24 cellular contexts compared by ENCODE assay signal in the genomic region with DNA sequence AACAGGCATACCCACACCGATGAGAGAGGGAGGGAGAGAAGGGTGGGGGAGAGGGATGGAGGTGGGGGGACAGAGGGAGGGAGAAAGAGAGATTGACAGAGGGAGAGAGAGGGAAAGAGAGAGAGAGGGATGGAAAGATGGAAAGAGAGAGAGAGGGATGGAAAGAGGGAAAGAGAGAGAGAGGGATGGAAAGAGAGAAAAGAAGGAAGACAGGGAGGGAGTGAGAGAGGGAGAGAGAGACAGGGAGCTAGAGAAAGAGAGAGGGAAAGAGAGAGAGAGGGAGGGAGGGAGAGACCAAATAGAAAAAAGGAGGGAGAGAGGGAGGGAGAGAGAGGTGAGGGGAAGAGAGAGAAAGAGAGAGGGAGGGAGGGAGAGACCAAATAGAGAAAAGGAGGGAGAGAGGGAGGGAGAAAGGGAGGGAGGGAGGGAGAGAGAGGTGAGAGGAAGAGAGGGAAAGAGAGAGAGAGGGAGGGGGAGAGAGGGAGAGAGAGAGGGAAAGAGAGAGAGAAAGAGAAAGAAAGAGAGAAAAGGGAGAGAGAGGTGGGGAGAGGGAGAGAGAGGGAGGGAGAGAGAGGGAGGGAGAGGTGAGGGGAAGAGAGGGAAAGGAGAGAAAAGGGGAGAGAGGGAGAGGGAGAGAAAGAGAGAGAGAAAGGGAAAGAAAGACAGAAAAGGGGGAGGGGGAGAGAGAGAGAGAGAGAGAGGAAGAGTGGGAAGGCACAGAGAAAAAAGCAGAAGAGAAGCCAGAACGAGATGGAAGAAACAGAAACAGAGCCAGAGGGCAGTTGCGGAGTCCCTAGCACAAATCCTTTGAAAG. TPM values are rescaled to one million over a fixed set of nuclear protein-coding genes. Genes with fewer than 3 reads are reported as not detected.
DNase-seq lines count a peak whose midpoint lies in the region; ATAC-seq, FAIRE-seq and TF ChIP-seq lines count a peak whose summit lies in the region.
"Had no signal": no experiment of that assay in that cellular context is flagged by ENCODE, and none has a peak within 500 bp of the region (broad histone marks: within the 10 kb centered on the region; RNA-seq: fewer than 3 reads in every experiment).

No MANE protein-coding gene starts in this region.

- WGBS in H1 (ENCODE audit: extremely low coverage in 1 of 2, insufficient coverage in 1 of 2, insufficient read length in 1 of 2, insufficient replicate concordance in 2 of 2, low coverage in 1 of 2, low lambda C conversion rate in 2 of 2, missing lambda C conversion rate in 1 of 2), 2 experiments: 66% methylated on average over 3 of the region's 3 CpGs; no CpG with 5 or more reads in 1 of the 2 experiments
- 8 to 44% (median 21%) methylated on average over 3 of the region's 3 CpGs for WGBS in psoas muscle, 3 donors

- no peak overlapping the region for H3K18ac ChIP-seq in H1 (ENCODE audit: extremely low read depth, low read length)

- H2BK15ac ChIP-seq in H1 (ENCODE audit: low read length): peak overlapping the region; percentile 61; the same call in 1 of the 2 replicates

- H2BK120ac ChIP-seq in H1 (replicated peaks; ENCODE audit: low read depth, low read length): no peak overlapping the region

- H4K20me1 ChIP-seq in H1 (replicated peaks in 1 of 2; ENCODE audit: control insufficient read depth in 1 of 2, insufficient read depth in 2 of 2, low read length in 2 of 2): no peaks in the 10 kb centered on the region

- no peak overlapping the region for H3K56ac ChIP-seq in H1 (replicated peaks; ENCODE audit: insufficient read length, low read depth, low read length)

- intact Hi-C loops in left ventricle myocardium inferior (cut with micrococcal nuclease): no loop called here
- intact Hi-C loops in Right ventricle myocardium inferior (cut with DNase I): loop anchor here (2.0 kb wide), 1 partner anchor 14 kb away; no protein-coding TSS in a partner anchor
- intact Hi-C loops in psoas muscle (cut with DNase I): no loop called here
- intact Hi-C loops in vagina (cut with DNase I): loop anchor here (5.0 kb wide), 1 partner anchor 1821 kb away; no protein-coding TSS in a partner anchor

- H2AFZ ChIP-seq in H1 (ENCODE audit: low read length): 0 out of 2 replicates have a peak overlapping the region, but pooled peaks have one; percentile 34

- H3K4me2 ChIP-seq in H1 (ENCODE audit: insufficient read depth in 1 of 2, low read depth in 2 of 2, low read length in 2 of 2): peak overlapping the region; percentile 11 to 23; a peak in 3 of 4 replicates

- H3K4me1 ChIP-seq in left ventricle myocardium inferior (peaks cover 91% of the 10 kb centered on the region), H1 (replicated peaks in 1 of 4; ENCODE audit: control insufficient read depth in 3 of 4, insufficient read depth in 4 of 4, low read length in 3 of 4) (peaks cover 0 to 17% (median 1%) of the 10 kb centered on the region in 4 experiments; a peak in 3 of 7 replicates), psoas muscle (peaks cover 78% of the 10 kb centered on the region), vagina (no peaks in the 10 kb centered on the region)
- H3K4me1 ChIP-seq: ascending aorta had no signal

- H3K23ac ChIP-seq in H1 (ENCODE audit: insufficient read length): no peak overlapping the region

- H3K27me3 ChIP-seq in left ventricle myocardium inferior (ENCODE audit: low read depth): no peaks in the 10 kb centered on the region
- H3K27me3 ChIP-seq in H1 (replicated peaks in 1 of 4; ENCODE audit: control insufficient read depth in 3 of 4, extremely low read depth in 1 of 4, insufficient read depth in 3 of 4, low read length in 3 of 4): no peaks in the 10 kb centered on the region
- H3K27me3 ChIP-seq in psoas muscle (ENCODE audit: insufficient read depth in 3 of 3, low read length in 2 of 3): no peaks in the 10 kb centered on the region
- H3K27me3 ChIP-seq in vagina: no peaks in the 10 kb centered on the region
- H3K27me3 ChIP-seq: ascending aorta, BE2C, stomach, upper lobe of right lung had no signal

- H3K4me3 ChIP-seq in left ventricle myocardium inferior (no peak overlapping the region), H1 (ENCODE audit: extremely low read depth in 1 of 4, insufficient read depth in 2 of 4, low read depth in 3 of 4, low read length in 4 of 4) (no peak overlapping the region), psoas muscle (no peak overlapping the region), vagina (no peak overlapping the region)
- H3K4me3 ChIP-seq: ascending aorta, GM12878, stomach, upper lobe of right lung had no signal

- H4K5ac ChIP-seq in H1 (ENCODE audit: insufficient read length, low read depth, low read length): no peak overlapping the region

- H3K79me2 ChIP-seq in H1 (ENCODE audit: control insufficient read depth in 1 of 2, insufficient read depth in 2 of 2, low read length in 2 of 2): no peaks in the 10 kb centered on the region

- H2BK20ac ChIP-seq in H1 (ENCODE audit: low read length): 0 out of 2 replicates have a peak overlapping the region, but pooled peaks have one; percentile 18

- DNase-seq in left ventricle myocardium inferior: no peak
- DNase-seq in Right ventricle myocardium inferior (ENCODE audit: missing footprints): no peak
- DNase-seq in H1 (ENCODE audit: low read depth in 1 of 2, low spot score in 2 of 2): no peak
- no peak for DNase-seq in psoas muscle
- no peak for DNase-seq in vagina (ENCODE audit: extremely low spot score in 2 of 2)
- DNase-seq in NCI-H82 treated with DMSO at 0.1 percent for 48 hours (lab: John Stamatoyannopoulos, UW; ENCODE audit: unreplicated experiment): no peak
- no peak for DNase-seq in GDM1 (lab: John Stamatoyannopoulos, UW)
- DNase-seq: activated CD8-positive, alpha-beta memory T cell treated with anti-CD3 and anti-CD28 coated beads, Interleukin-2, amount 50 U/mL, for 4 hours; BE2C; dermis blood vessel endothelial cell; glutamatergic neuron; H7; kidney glomerular epithelial cell; NCI-H1092 treated with DMSO at 0.1 percent for 48 hours; NCI-H187 treated with DMSO at 0.1 percent for 48 hours; NCI-H69; nucleus accumbens; stomach; upper lobe of right lung had no signal

- no peak overlapping the region for H4K91ac ChIP-seq in H1 (replicated peaks; ENCODE audit: insufficient read length, low read length)

- no peak overlapping the region for H2AK5ac ChIP-seq in H1 (ENCODE audit: low read depth, low read length)

- no peak for TF ChIP-seq RAD21 in H1 (IDR thresholded peaks at IDR 0.05 in 1 of 2, conservative IDR thresholded peaks at IDR 0.05 in 1 of 2; ENCODE audit: low read depth in 2 of 2, low read length in 2 of 2)

- H2BK12ac ChIP-seq in H1 (ENCODE audit: low read depth, low read length): peak overlapping the region; percentile 84; the same call in 1 of the 2 replicates

- H3K79me1 ChIP-seq in H1 (ENCODE audit: low read depth, low read length): no peaks in the 10 kb centered on the region

- no peak overlapping the region for H4K8ac ChIP-seq in H1 (ENCODE audit: extremely low read depth, insufficient read depth, low read length)

- H3K9ac ChIP-seq in H1 (replicated peaks in 1 of 4; ENCODE audit: extremely low read depth in 1 of 4, low read depth in 3 of 4, low read length in 3 of 4): no peak overlapping the region

- TF ChIP-seq POLR2A in H1 (IDR thresholded peaks at IDR 0.05; ENCODE audit: control extremely low read depth in 1 of 2, low read depth in 2 of 2, low read length in 2 of 2) (no peak), vagina (IDR thresholded peaks at IDR 0.05) (no peak)

- H3K36me3 ChIP-seq in left ventricle myocardium inferior (no peaks in the 10 kb centered on the region), H1 (ENCODE audit: control insufficient read depth in 2 of 4, insufficient read depth in 4 of 4, low read length in 3 of 4) (no peaks in the 10 kb centered on the region), psoas muscle (ENCODE audit: insufficient read depth in 1 of 2, low read depth in 1 of 2) (no peaks in the 10 kb centered on the region), vagina (no peaks in the 10 kb centered on the region)
- H3K36me3 ChIP-seq: ascending aorta, BE2C, stomach, upper lobe of right lung had no signal

- FAIRE-seq in H1 (lab: Jason Lieb, UNC): no peak
- FAIRE-seq: GM12878 had no signal

- peak overlapping the region; percentile 35; the same call in 1 of the 2 replicates for H2BK5ac ChIP-seq in H1 (ENCODE audit: low read depth, low read length)

- H3K4ac ChIP-seq in H1 (replicated peaks; ENCODE audit: insufficient read length, low read depth, low read length): no peak overlapping the region

- TF ChIP-seq EP300 in H1 (IDR thresholded peaks at IDR 0.05; ENCODE audit: borderline replicate concordance in 1 of 2, low read depth in 2 of 2, low read length in 2 of 2): no peak

- H3K23me2 ChIP-seq in H1 (ENCODE audit: low read depth, low read length): no peaks in the 10 kb centered on the region; the same call in 1 of the 2 replicates

- no peak for TF ChIP-seq CTCF in left ventricle myocardium inferior (IDR thresholded peaks at IDR 0.05; ENCODE audit: borderline replicate concordance)
- TF ChIP-seq CTCF in H1 (IDR thresholded peaks at IDR 0.05; ENCODE audit: control extremely low read depth in 1 of 3, insufficient read depth in 1 of 3, low read depth in 1 of 3, low read length in 3 of 3): no peak
- TF ChIP-seq CTCF in psoas muscle (IDR thresholded peaks at IDR 0.05): no peak
- TF ChIP-seq CTCF in vagina (IDR thresholded peaks at IDR 0.05): no peak

- no peaks in the 10 kb centered on the region for H3K9me3 ChIP-seq in left ventricle myocardium inferior (replicated peaks)
- no peaks in the 10 kb centered on the region for H3K9me3 ChIP-seq in H1 (ENCODE audit: insufficient read depth in 2 of 2, low read depth in 1 of 2, low read length in 1 of 2)
- H3K9me3 ChIP-seq in psoas muscle: no peaks in the 10 kb centered on the region
- no peaks in the 10 kb centered on the region for H3K9me3 ChIP-seq in vagina
- H3K9me3 ChIP-seq: ascending aorta, BE2C, stomach, upper lobe of right lung had no signal

- CTCF ChIA-PET in H1 (lab: Charles Lee; ENCODE audit: partially characterized antibody): interaction anchor here (0.8 to 2.2 kb wide), 6 partner anchors 11 to 55 kb away, joined by 3 to 12 read pairs (median 3); no protein-coding TSS in a partner anchor

- no peak overlapping the region for H3K14ac ChIP-seq in H1 (ENCODE audit: insufficient read length)

- peak overlapping the region; percentile 90 for H3K27ac ChIP-seq in left ventricle myocardium inferior (replicated peaks)
- no peak overlapping the region for H3K27ac ChIP-seq in H1 (ENCODE audit: low read depth, low read length)
- H3K27ac ChIP-seq in psoas muscle: peak overlapping the region; percentile 97
- H3K27ac ChIP-seq in vagina: peak overlapping the region; percentile 21
- H3K27ac ChIP-seq: ascending aorta, upper lobe of right lung had no signal

- POLR2A ChIA-PET in H1 (lab: Charles Lee; ENCODE audit: partially characterized antibody): interaction anchor here (0.9 to 1.1 kb wide), 2 partner anchors 13 to 65 kb away, joined by 3 read pairs; no protein-coding TSS in a partner anchor

- ATAC-seq in Right ventricle myocardium inferior (no peak), psoas muscle (no peak), HG02623 (IDR thresholded peaks at IDR 0.05; ENCODE audit: unreplicated experiment) (no peak)
- ATAC-seq: GM12878, upper lobe of right lung had no signal

RNA-seq across cellular contexts. Expression of a gene that starts 23.9 kb away (rescaled TPM):
- 16,708 TPM for total RNA-seq in left ventricle myocardium inferior
- 17,829 TPM for total RNA-seq in Right ventricle myocardium inferior
- total RNA-seq in H1 (2021; fragmentation: NEBNext Ultra II Directional; extraction: Animal tissue kit (Norgen Biotek cat#: 25700)): not detected in 2 replicates
- polyA plus RNA-seq in H1 (2011; rRNA removed): 1.5 and 1.7 TPM in 2 replicates
- 1.6 TPM for polyA plus RNA-seq in H1 (2011; cell fraction: cytosol; rRNA removed)
- 1.5 TPM for polyA plus RNA-seq in H1 (2011; cell fraction: nucleus; rRNA removed)
- 0.31 to 1.7 TPM (median 1.2 TPM) in 4 replicates for polyA plus RNA-seq in H1 (2012, experiment 1 of 2)
- polyA plus RNA-seq in H1 (2012, experiment 2 of 2): 0.24 TPM
- 0.10 TPM for polyA plus RNA-seq in H1 (2013, experiment 1 of 2)
- 0.11 TPM for polyA plus RNA-seq in H1 (2013, experiment 2 of 2)
- 0.63 TPM in 1 of 2 replicates, not detected in the other for polyA minus RNA-seq in H1 (2011; rRNA and poly(A)+ RNA removed)
- polyA minus RNA-seq in H1 (2011; cell fraction: cytosol; rRNA and poly(A)+ RNA removed): not detected
- polyA minus RNA-seq in H1 (2011; cell fraction: nucleus; rRNA and poly(A)+ RNA removed): not detected
- 1,000 to 10,000 TPM; 6,836 to 9,981 (median 8,612) TPM for total RNA-seq in psoas muscle
- over 10,000 TPM in 2 of 3 donors, 1,000 to 10,000 TPM in 1; 9,385 to 12,606 (median 10,019) TPM for polyA plus RNA-seq in psoas muscle
- not detected for total RNA-seq in vagina
- total RNA-seq: ascending aorta, dermis blood vessel endothelial cell, LHCN-M2 had no signal

RNA-seq across cellular contexts. Expression of a gene that starts 52.6 kb away (rescaled TPM):
- total RNA-seq in left ventricle myocardium inferior: 5.0 TPM
- total RNA-seq in Right ventricle myocardium inferior: 9.5 TPM
- total RNA-seq in H1 (2021; fragmentation: NEBNext Ultra II Directional; extraction: Animal tissue kit (Norgen Biotek cat#: 25700)): 4.4 and 5.1 TPM in 2 replicates
- polyA plus RNA-seq in H1 (2011; rRNA removed): 1.9 and 3.8 TPM in 2 replicates
- 1.5 TPM for polyA plus RNA-seq in H1 (2011; cell fraction: cytosol; rRNA removed)
- polyA plus RNA-seq in H1 (2011; cell fraction: nucleus; rRNA removed): 2.6 TPM
- polyA plus RNA-seq in H1 (2012, experiment 1 of 2): 2.0 to 4.3 TPM (median 3.4 TPM) in 4 replicates
- 3.1 TPM for polyA plus RNA-seq in H1 (2012, experiment 2 of 2)
- 3.4 TPM for polyA plus RNA-seq in H1 (2013, experiment 1 of 2)
- 3.6 TPM for polyA plus RNA-seq in H1 (2013, experiment 2 of 2)
- polyA minus RNA-seq in H1 (2011; rRNA and poly(A)+ RNA removed): 1.5 and 1.9 TPM in 2 replicates
- 3.6 TPM for polyA minus RNA-seq in H1 (2011; cell fraction: cytosol; rRNA and poly(A)+ RNA removed)
- polyA minus RNA-seq in H1 (2011; cell fraction: nucleus; rRNA and poly(A)+ RNA removed): 1.8 TPM
- 1 to 10 TPM; 3.5 to 6.1 (median 3.7) TPM for total RNA-seq in psoas muscle
- polyA plus RNA-seq in psoas muscle: 1 to 10 TPM; 2.0 to 2.1 (median 2.1) TPM
- total RNA-seq in vagina: 2.0 TPM
- total RNA-seq: activated T-helper 2 cell treated with anti-CD3 and anti-CD28 coated beads, Interferon-gamma antibody, Interleukin-2, Interleukin-4, amounts not matched to agents 10 μg/mL and 5 μg/mL and 100 μg/mL, durations not matched to agents 14 hours and 24 hours and 36 hours; GM12878 had no signal

RNA-seq across cellular contexts. Expression of a gene that starts 55.0 kb away (rescaled TPM):
- total RNA-seq in left ventricle myocardium inferior (4.8 TPM), Right ventricle myocardium inferior (6.6 TPM), psoas muscle (1 to 10 TPM; 1.8 to 9.5 (median 6.1) TPM), vagina (11.5 TPM)
- 0.13 TPM in 2 replicates for total RNA-seq in H1 (2021; fragmentation: NEBNext Ultra II Directional; extraction: Animal tissue kit (Norgen Biotek cat#: 25700))
- polyA plus RNA-seq in H1 (2011; rRNA removed) (0.06 and 0.08 TPM in 2 replicates), psoas muscle (1 to 10 TPM in 2 of 3 donors, under 1 TPM in 1; 0.87 to 2.4 (median 1.0) TPM)
- polyA plus RNA-seq in H1 (2011; cell fraction: cytosol; rRNA removed): 0.10 TPM
- polyA plus RNA-seq in H1 (2011; cell fraction: nucleus; rRNA removed): 0.09 TPM
- polyA plus RNA-seq in H1 (2012, experiment 1 of 2): 0.08 to 0.17 TPM (median 0.11 TPM) in 4 replicates
- polyA plus RNA-seq in H1 (2012, experiment 2 of 2): 0.04 TPM
- polyA plus RNA-seq in H1 (2013, experiment 1 of 2): 0.10 TPM
- polyA plus RNA-seq in H1 (2013, experiment 2 of 2): 0.07 TPM
- 0.19 and 0.34 TPM in 2 replicates for polyA minus RNA-seq in H1 (2011; rRNA and poly(A)+ RNA removed)
- polyA minus RNA-seq in H1 (2011; cell fraction: cytosol; rRNA and poly(A)+ RNA removed): 0.22 TPM
- 0.60 TPM for polyA minus RNA-seq in H1 (2011; cell fraction: nucleus; rRNA and poly(A)+ RNA removed)

Comparison
In these comparisons a context has a peak if more than half of its experiments do, and no peak if none do; other contexts are left out.
1. intact Hi-C loops: an anchor here in Right ventricle myocardium inferior (2.0 kb wide) and vagina (5.0 kb wide); none called in left ventricle myocardium inferior and psoas muscle.
2. RNA of a gene that starts 23.9 kb away (total RNA-seq): 17,829 TPM in Right ventricle myocardium inferior (single experiment), 16,708 TPM in left ventricle myocardium inferior (single experiment) and 6,836 to 9,981 TPM in psoas muscle; not detected in H1 and not detected in vagina (single experiment); every median in the first group is over 1,000 times any median in the second.